ENCODE assay signal across 1 cellular context in the genomic region with DNA sequence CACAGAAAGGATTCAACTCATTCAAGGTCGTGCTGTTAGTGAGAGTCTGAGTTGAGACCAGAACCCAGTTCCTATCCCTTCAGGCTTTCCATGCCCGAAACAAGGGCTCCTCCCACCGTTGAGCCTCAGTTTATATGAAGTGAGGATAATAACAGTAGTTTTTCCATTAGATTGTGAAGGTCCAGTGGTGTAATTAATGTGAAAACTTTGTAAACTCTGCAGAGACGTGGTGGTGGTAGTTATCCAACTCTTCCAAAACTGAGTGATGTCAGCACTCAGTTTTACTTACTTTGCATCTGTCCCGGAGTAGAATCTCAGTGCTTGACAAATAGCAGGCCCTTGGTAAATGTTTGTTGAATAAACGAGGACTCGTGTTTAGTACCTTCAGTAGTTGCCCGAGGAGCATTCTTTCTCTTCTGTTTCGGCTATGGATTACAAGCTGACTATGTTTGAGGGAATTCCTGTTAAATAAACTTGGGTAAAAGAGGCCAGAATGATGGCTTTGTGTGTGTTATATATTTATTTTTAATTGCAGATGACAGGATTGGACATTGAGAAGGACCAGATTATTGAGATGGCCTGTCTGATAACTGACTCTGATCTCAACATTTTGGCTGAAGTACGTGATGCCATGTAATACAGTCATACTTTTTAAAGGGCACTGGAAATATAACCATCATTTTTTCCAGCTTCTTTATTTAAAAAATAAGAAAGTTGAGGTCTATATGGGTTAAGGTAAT.
TF ChIP-seq lines count a peak whose summit lies in the region.

No MANE protein-coding gene starts in this region.

TF ChIP-seq in K562, 482 proteins besides CTCF, POLR2A, EP300 and RAD21 (continued from another document and continues in another):
- TF ChIP-seq, protein P1, sequence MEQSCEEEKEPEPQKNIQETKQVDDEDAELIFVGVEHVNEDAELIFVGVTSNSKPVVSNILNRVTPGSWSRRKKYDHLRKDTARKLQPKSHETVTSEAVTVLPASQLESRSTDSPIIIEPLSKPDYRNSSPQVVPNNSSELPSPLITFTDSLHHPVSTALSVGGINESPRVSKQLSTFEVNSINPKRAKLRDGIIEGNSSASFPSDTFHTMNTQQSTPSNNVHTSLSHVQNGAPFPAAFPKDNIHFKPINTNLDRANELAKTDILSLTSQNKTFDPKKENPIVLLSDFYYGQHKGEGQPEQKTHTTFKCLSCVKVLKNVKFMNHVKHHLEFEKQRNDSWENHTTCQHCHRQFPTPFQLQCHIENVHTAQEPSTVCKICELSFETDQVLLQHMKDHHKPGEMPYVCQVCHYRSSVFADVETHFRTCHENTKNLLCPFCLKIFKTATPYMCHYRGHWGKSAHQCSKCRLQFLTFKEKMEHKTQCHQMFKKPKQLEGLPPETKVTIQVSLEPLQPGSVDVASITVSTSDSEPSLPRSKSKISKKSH (CRISPR knock-in tag; IDR thresholded peaks at IDR 0.05), result no peak
- TF ChIP-seq SMARCE1 (IDR thresholded peaks at IDR 0.05), result no peak
- TF ChIP-seq PHF21A (IDR thresholded peaks at IDR 0.05; ENCODE audit: borderline replicate concordance, low read depth), result no peak
- TF ChIP-seq, protein P2, sequence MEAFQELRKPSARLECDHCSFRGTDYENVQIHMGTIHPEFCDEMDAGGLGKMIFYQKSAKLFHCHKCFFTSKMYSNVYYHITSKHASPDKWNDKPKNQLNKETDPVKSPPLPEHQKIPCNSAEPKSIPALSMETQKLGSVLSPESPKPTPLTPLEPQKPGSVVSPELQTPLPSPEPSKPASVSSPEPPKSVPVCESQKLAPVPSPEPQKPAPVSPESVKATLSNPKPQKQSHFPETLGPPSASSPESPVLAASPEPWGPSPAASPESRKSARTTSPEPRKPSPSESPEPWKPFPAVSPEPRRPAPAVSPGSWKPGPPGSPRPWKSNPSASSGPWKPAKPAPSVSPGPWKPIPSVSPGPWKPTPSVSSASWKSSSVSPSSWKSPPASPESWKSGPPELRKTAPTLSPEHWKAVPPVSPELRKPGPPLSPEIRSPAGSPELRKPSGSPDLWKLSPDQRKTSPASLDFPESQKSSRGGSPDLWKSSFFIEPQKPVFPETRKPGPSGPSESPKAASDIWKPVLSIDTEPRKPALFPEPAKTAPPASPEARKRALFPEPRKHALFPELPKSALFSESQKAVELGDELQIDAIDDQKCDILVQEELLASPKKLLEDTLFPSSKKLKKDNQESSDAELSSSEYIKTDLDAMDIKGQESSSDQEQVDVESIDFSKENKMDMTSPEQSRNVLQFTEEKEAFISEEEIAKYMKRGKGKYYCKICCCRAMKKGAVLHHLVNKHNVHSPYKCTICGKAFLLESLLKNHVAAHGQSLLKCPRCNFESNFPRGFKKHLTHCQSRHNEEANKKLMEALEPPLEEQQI (IDR thresholded peaks at IDR 0.05), result no peak
- TF ChIP-seq RBM39 (optimal IDR thresholded peaks at IDR 0.05; ENCODE audit: low read depth, low read length), result no peak
- TF ChIP-seq, protein P3, sequence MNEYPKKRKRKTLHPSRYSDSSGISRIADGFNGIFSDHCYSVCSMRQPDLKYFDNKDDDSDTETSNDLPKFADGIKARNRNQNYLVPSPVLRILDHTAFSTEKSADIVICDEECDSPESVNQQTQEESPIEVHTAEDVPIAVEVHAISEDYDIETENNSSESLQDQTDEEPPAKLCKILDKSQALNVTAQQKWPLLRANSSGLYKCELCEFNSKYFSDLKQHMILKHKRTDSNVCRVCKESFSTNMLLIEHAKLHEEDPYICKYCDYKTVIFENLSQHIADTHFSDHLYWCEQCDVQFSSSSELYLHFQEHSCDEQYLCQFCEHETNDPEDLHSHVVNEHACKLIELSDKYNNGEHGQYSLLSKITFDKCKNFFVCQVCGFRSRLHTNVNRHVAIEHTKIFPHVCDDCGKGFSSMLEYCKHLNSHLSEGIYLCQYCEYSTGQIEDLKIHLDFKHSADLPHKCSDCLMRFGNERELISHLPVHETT (CRISPR knock-in tag; conservative IDR thresholded peaks at IDR 0.05 in 1 of 2, IDR thresholded peaks at IDR 0.05 in 1 of 2), result 0 out of 4 replicates have a peak, but pooled peaks of 1 of the 2 experiments have one; percentile 23
- TF ChIP-seq ZNF165 (CRISPR knock-in tag; IDR thresholded peaks at IDR 0.05; ENCODE audit: borderline replicate concordance), result no peak
- TF ChIP-seq, protein P4, sequence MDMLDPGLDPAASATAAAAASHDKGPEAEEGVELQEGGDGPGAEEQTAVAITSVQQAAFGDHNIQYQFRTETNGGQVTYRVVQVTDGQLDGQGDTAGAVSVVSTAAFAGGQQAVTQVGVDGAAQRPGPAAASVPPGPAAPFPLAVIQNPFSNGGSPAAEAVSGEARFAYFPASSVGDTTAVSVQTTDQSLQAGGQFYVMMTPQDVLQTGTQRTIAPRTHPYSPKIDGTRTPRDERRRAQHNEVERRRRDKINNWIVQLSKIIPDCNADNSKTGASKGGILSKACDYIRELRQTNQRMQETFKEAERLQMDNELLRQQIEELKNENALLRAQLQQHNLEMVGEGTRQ (CRISPR knock-in tag; IDR thresholded peaks at IDR 0.05), result no peak
- peak; percentile 12 for TF ChIP-seq FOSL1 (tag; conservative IDR thresholded peaks at IDR 0.05)
- TF ChIP-seq ZNF584 (CRISPR knock-in tag; IDR thresholded peaks at IDR 0.05; ENCODE audit: low read depth), result no peak
- TF ChIP-seq, protein P5, sequence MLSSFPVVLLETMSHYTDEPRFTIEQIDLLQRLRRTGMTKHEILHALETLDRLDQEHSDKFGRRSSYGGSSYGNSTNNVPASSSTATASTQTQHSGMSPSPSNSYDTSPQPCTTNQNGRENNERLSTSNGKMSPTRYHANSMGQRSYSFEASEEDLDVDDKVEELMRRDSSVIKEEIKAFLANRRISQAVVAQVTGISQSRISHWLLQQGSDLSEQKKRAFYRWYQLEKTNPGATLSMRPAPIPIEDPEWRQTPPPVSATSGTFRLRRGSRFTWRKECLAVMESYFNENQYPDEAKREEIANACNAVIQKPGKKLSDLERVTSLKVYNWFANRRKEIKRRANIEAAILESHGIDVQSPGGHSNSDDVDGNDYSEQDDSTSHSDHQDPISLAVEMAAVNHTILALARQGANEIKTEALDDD (IDR thresholded peaks at IDR 0.05), result peak; percentile 53; the same call in 1 of the 2 replicates
- no peak for TF ChIP-seq NR1H2 (CRISPR knock-in tag; IDR thresholded peaks at IDR 0.05)
- 0 out of 2 replicates have a peak, but pooled peaks have one; percentile 12 for TF ChIP-seq POLR2H (tag; IDR thresholded peaks at IDR 0.05; ENCODE audit: low read depth)
- TF ChIP-seq CHD1 (IDR thresholded peaks at IDR 0.05; ENCODE audit: low read length), result peak; percentile 81
- TF ChIP-seq, protein P6, sequence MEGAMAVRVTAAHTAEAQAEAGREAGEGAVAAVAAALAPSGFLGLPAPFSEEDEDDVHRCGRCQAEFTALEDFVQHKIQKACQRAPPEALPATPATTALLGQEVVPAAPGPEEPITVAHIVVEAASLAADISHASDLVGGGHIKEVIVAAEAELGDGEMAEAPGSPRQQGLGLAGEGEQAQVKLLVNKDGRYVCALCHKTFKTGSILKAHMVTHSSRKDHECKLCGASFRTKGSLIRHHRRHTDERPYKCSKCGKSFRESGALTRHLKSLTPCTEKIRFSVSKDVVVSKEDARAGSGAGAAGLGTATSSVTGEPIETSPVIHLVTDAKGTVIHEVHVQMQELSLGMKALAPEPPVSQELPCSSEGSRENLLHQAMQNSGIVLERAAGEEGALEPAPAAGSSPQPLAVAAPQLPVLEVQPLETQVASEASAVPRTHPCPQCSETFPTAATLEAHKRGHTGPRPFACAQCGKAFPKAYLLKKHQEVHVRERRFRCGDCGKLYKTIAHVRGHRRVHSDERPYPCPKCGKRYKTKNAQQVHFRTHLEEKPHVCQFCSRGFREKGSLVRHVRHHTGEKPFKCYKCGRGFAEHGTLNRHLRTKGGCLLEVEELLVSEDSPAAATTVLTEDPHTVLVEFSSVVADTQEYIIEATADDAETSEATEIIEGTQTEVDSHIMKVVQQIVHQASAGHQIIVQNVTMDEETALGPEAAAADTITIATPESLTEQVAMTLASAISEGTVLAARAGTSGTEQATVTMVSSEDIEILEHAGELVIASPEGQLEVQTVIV (CRISPR knock-in tag; IDR thresholded peaks at IDR 0.05; ENCODE audit: borderline replicate concordance), result no peak
- TF ChIP-seq POLR2AphosphoS2 (IDR thresholded peaks at IDR 0.05; ENCODE audit: low read length), result no peak
- TF ChIP-seq ZNF764 (CRISPR knock-in tag; IDR thresholded peaks at IDR 0.05; ENCODE audit: low read depth), result no peak
- TF ChIP-seq ZNF232 (CRISPR knock-in tag; IDR thresholded peaks at IDR 0.05), result 0 out of 2 replicates have a peak, but pooled peaks have one; percentile 45
- TF ChIP-seq HLTF (IDR thresholded peaks at IDR 0.05), result no peak
- no peak for TF ChIP-seq HDAC8 (tag; IDR thresholded peaks at IDR 0.05)
- TF ChIP-seq, protein P7, sequence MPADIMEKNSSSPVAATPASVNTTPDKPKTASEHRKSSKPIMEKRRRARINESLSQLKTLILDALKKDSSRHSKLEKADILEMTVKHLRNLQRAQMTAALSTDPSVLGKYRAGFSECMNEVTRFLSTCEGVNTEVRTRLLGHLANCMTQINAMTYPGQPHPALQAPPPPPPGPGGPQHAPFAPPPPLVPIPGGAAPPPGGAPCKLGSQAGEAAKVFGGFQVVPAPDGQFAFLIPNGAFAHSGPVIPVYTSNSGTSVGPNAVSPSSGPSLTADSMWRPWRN (IDR thresholded peaks at IDR 0.05; ENCODE audit: low read depth), result no peak
- TF ChIP-seq OTX1 (CRISPR knock-in tag; IDR thresholded peaks at IDR 0.05), result no peak
- TF ChIP-seq SETDB1 (IDR thresholded peaks at IDR 0.05; ENCODE audit: low read length), result no peak
- no peak for TF ChIP-seq PRMT5 (CRISPR knock-in tag; IDR thresholded peaks at IDR 0.05)
- no peak for TF ChIP-seq GTF2F1 (IDR thresholded peaks at IDR 0.05; ENCODE audit: low read depth, low read length)
- TF ChIP-seq, protein P8, sequence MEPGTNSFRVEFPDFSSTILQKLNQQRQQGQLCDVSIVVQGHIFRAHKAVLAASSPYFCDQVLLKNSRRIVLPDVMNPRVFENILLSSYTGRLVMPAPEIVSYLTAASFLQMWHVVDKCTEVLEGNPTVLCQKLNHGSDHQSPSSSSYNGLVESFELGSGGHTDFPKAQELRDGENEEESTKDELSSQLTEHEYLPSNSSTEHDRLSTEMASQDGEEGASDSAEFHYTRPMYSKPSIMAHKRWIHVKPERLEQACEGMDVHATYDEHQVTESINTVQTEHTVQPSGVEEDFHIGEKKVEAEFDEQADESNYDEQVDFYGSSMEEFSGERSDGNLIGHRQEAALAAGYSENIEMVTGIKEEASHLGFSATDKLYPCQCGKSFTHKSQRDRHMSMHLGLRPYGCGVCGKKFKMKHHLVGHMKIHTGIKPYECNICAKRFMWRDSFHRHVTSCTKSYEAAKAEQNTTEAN (CRISPR knock-in tag; IDR thresholded peaks at IDR 0.05), result 0 out of 2 replicates have a peak, but pooled peaks have one; percentile 38
- TF ChIP-seq ZNF408 (CRISPR knock-in tag; IDR thresholded peaks at IDR 0.05; ENCODE audit: low read depth), result no peak
- TF ChIP-seq FUS (optimal IDR thresholded peaks at IDR 0.05; ENCODE audit: low read depth, low read length), result no peak
- TF ChIP-seq TEAD2 (tag; IDR thresholded peaks at IDR 0.05), result no peak
- no peak for TF ChIP-seq ZC3H4 (CRISPR knock-in tag; IDR thresholded peaks at IDR 0.05; ENCODE audit: borderline replicate concordance)
- TF ChIP-seq, protein P9, sequence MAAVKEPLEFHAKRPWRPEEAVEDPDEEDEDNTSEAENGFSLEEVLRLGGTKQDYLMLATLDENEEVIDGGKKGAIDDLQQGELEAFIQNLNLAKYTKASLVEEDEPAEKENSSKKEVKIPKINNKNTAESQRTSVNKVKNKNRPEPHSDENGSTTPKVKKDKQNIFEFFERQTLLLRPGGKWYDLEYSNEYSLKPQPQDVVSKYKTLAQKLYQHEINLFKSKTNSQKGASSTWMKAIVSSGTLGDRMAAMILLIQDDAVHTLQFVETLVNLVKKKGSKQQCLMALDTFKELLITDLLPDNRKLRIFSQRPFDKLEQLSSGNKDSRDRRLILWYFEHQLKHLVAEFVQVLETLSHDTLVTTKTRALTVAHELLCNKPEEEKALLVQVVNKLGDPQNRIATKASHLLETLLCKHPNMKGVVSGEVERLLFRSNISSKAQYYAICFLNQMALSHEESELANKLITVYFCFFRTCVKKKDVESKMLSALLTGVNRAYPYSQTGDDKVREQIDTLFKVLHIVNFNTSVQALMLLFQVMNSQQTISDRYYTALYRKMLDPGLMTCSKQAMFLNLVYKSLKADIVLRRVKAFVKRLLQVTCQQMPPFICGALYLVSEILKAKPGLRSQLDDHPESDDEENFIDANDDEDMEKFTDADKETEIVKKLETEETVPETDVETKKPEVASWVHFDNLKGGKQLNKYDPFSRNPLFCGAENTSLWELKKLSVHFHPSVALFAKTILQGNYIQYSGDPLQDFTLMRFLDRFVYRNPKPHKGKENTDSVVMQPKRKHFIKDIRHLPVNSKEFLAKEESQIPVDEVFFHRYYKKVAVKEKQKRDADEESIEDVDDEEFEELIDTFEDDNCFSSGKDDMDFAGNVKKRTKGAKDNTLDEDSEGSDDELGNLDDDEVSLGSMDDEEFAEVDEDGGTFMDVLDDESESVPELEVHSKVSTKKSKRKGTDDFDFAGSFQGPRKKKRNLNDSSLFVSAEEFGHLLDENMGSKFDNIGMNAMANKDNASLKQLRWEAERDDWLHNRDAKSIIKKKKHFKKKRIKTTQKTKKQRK (IDR thresholded peaks at IDR 0.05; ENCODE audit: borderline replicate concordance, low read depth, low read length), result no peak
- TF ChIP-seq PCBP2 (IDR thresholded peaks at IDR 0.05; ENCODE audit: low read depth, low read length, poor library complexity, severe bottlenecking), result no peak
- TF ChIP-seq SIRT6 (IDR thresholded peaks at IDR 0.05; ENCODE audit: low read depth, low read length), result no peak
- TF ChIP-seq POLR2AphosphoS5 (IDR thresholded peaks at IDR 0.05; ENCODE audit: control insufficient read depth, insufficient read depth, low read depth, low read length), result no peak; the same call in 1 of the 2 replicates
- no peak; the same call in 1 of the 2 replicates for TF ChIP-seq ARID1B (IDR thresholded peaks at IDR 0.05)
- no peak for TF ChIP-seq CREBBP (IDR thresholded peaks at IDR 0.05; ENCODE audit: low read depth, low read length)
- TF ChIP-seq, protein P10, sequence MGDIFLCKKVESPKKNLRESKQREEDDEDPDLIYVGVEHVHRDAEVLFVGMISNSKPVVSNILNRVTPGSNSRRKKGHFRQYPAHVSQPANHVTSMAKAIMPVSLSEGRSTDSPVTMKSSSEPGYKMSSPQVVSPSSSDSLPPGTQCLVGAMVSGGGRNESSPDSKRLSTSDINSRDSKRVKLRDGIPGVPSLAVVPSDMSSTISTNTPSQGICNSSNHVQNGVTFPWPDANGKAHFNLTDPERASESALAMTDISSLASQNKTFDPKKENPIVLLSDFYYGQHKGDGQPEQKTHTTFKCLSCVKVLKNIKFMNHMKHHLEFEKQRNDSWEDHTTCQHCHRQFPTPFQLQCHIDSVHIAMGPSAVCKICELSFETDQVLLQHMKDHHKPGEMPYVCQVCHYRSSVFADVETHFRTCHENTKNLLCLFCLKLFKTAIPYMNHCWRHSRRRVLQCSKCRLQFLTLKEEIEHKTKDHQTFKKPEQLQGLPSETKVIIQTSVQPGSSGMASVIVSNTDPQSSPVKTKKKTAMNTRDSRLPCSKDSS (IDR thresholded peaks at IDR 0.05; ENCODE audit: low read depth, partially characterized antibody), result no peak
- peak; percentile 31 for TF ChIP-seq TAF9B (IDR thresholded peaks at IDR 0.05; ENCODE audit: partially characterized antibody)
